Comparison of ENCODE assay signal across 12 cellular contexts in genomic region chr6:16436550-16436949, GRCh38.
DNase-seq lines count a peak whose midpoint lies in the region; ATAC-seq and TF ChIP-seq lines count a peak whose summit lies in the region.
"Had no signal": no experiment of that assay in that cellular context is flagged by ENCODE, and none has a peak within 500 bp of the region (broad histone marks: within the 10 kb centered on the region; RNA-seq: fewer than 3 reads in every experiment).

No MANE protein-coding gene starts in this region.

- H3K27ac ChIP-seq in CD4-positive, CD25-positive, alpha-beta regulatory T cell (ENCODE audit: insufficient read depth, low read length, poor library complexity, severe bottlenecking) = peak overlapping the region; percentile 82
- H3K27ac ChIP-seq in KOPT-K1 (ENCODE audit: low read depth, low read length, poor library complexity, severe bottlenecking) (peak overlapping the region; percentile 48), mesendoderm (ENCODE audit: low read depth, low read length) (no peak overlapping the region), suprapubic skin (no peak overlapping the region), mammary epithelial cell (ENCODE audit: insufficient read depth, low read depth, low read length) (no peak overlapping the region)
- H3K27ac ChIP-seq: gastrocnemius medialis had no signal

- no peaks in the 10 kb centered on the region for H3K27me3 ChIP-seq in CD4-positive, CD25-positive, alpha-beta regulatory T cell (ENCODE audit: control insufficient read depth, insufficient read depth, low read length)
- H3K27me3 ChIP-seq in mesendoderm (ENCODE audit: insufficient read depth, low read length, poor library complexity) = no peaks in the 10 kb centered on the region
- no peaks in the 10 kb centered on the region for H3K27me3 ChIP-seq in suprapubic skin
- H3K27me3 ChIP-seq in mammary epithelial cell (ENCODE audit: insufficient read depth, low read length) = no peaks in the 10 kb centered on the region
- H3K27me3 ChIP-seq: gastrocnemius medialis had no signal

- H3K4ac ChIP-seq in mesendoderm (ENCODE audit: low read depth, low read length) = no peak overlapping the region

- dilution Hi-C loops in mammary epithelial cell (cut with HindIII; ENCODE audit: low sequenced_read_pairs) = no loop called here

- H2AK5ac ChIP-seq in mesendoderm (ENCODE audit: low read length) = no peak overlapping the region

- peak; percentile 62 to 74 for ATAC-seq in CD4-positive, CD25-positive, alpha-beta regulatory T cell (ENCODE audit: low read depth in 2 of 2)
- ATAC-seq: gastrocnemius medialis had no signal

- peaks cover 52 to 91% (median 72%) of the 10 kb centered on the region in 4 donors for H3K4me1 Mint-ChIP-seq in CD4-positive, CD25-positive, alpha-beta regulatory T cell
- peaks cover 80% of the 10 kb centered on the region for H3K4me1 Mint-ChIP-seq in activated T-cell treated with anti-CD3 and anti-CD28 coated beads, Interleukin-2, amount 50 U/mL, for 24 hours (ENCODE audit: low read depth)

- H3K27ac Mint-ChIP-seq in CD4-positive, CD25-positive, alpha-beta regulatory T cell = peak overlapping the region; percentile 92 to 98 (median 94)
- peak overlapping the region; percentile 89 for H3K27ac Mint-ChIP-seq in activated T-cell treated with anti-CD3 and anti-CD28 coated beads, Interleukin-2, amount 50 U/mL, for 24 hours
- H3K27ac Mint-ChIP-seq: type B pancreatic cell had no signal

- H3K56ac ChIP-seq in mesendoderm (ENCODE audit: low read length) = no peak overlapping the region

- H3K23ac ChIP-seq in mesendoderm (ENCODE audit: low read length) = peak overlapping the region; percentile 20

- no peaks in the 10 kb centered on the region for H4K20me1 ChIP-seq in mammary epithelial cell (ENCODE audit: insufficient read depth, low read length)

- no peak overlapping the region for H3K4me2 ChIP-seq in mesendoderm (ENCODE audit: low read length)
- no peak overlapping the region for H3K4me2 ChIP-seq in mammary epithelial cell (ENCODE audit: insufficient read depth, low read depth, low read length)

- TF ChIP-seq EP300 in suprapubic skin (IDR thresholded peaks at IDR 0.05) = no peak

- H3K18ac ChIP-seq in mesendoderm (ENCODE audit: low read length) = no peak overlapping the region

- H3K79me2 ChIP-seq in mesendoderm (ENCODE audit: control insufficient read depth, insufficient read depth, low read length) (no peaks in the 10 kb centered on the region), mammary epithelial cell (ENCODE audit: insufficient read depth, low read length) (no peaks in the 10 kb centered on the region)

- no peak overlapping the region for H2BK5ac ChIP-seq in mesendoderm (ENCODE audit: low read length)

- H2AFZ ChIP-seq in mammary epithelial cell (ENCODE audit: low read depth, low read length) = no peak overlapping the region

- H3K9ac ChIP-seq in mesendoderm (ENCODE audit: low read length) (no peak overlapping the region), mammary epithelial cell (ENCODE audit: insufficient read depth, low read length) (no peak overlapping the region)

- no peak overlapping the region for H2BK120ac ChIP-seq in mesendoderm (ENCODE audit: low read depth, low read length)

- CTCF ChIA-PET in mammary epithelial cell (lab: Charles Lee; ENCODE audit: low non-redundant PET) = no interaction called here

- WGBS in mesendoderm (ENCODE audit: extremely low coverage, insufficient coverage, low lambda C conversion rate) = no CpG with 5 or more reads among the region's 2 CpGs
- 85% methylated on average over 2 of the region's 2 CpGs for WGBS in suprapubic skin
- WGBS in mammary epithelial cell (ENCODE audit: low coverage, missing lambda C conversion rate) = 93% methylated on average over 2 of the region's 2 CpGs

- peaks cover 0 to 3% (median 0%) of the 10 kb centered on the region in 7 donors for H3K9me3 Mint-ChIP-seq in CD4-positive, CD25-positive, alpha-beta regulatory T cell
- no peaks in the 10 kb centered on the region for H3K9me3 Mint-ChIP-seq in activated T-cell treated with anti-CD3 and anti-CD28 coated beads, Interleukin-2, amount 50 U/mL, for 24 hours
- H3K9me3 Mint-ChIP-seq: type B pancreatic cell had no signal

- BruUV-seq in mammary epithelial cell (replicated peaks; lab: Mats Ljungman, UMichigan) = no TSS peak

- H3K4me3 Mint-ChIP-seq in CD4-positive, CD25-positive, alpha-beta regulatory T cell = peak overlapping the region; percentile 84 to 89 (median 86)
- peak overlapping the region; percentile 75 for H3K4me3 Mint-ChIP-seq in activated T-cell treated with anti-CD3 and anti-CD28 coated beads, Interleukin-2, amount 50 U/mL, for 24 hours
- H3K4me3 Mint-ChIP-seq: type B pancreatic cell had no signal

- intact Hi-C loops in mammary epithelial cell (cut with micrococcal nuclease) = no loop called here

- no peaks in the 10 kb centered on the region for H3K27me3 Mint-ChIP-seq in CD4-positive, CD25-positive, alpha-beta regulatory T cell
- no peaks in the 10 kb centered on the region for H3K27me3 Mint-ChIP-seq in activated T-cell treated with anti-CD3 and anti-CD28 coated beads, Interleukin-2, amount 50 U/mL, for 24 hours
- H3K27me3 Mint-ChIP-seq: type B pancreatic cell had no signal

- DNase-seq in CD4-positive, CD25-positive, alpha-beta regulatory T cell = peak; percentile 22 to 77 (median 54)
- DNase-seq in activated T-cell treated with anti-CD3 and anti-CD28 coated beads, Interleukin-2, amount 50 U/mL, for 24 hours = no peak
- DNase-seq in mesendoderm (no peak), NCI-H1092 (lab: John Stamatoyannopoulos, UW) (no peak), suprapubic skin (ENCODE audit: low spot score in 2 of 2) (no peak), mammary epithelial cell (no peak), epidermal melanocyte (ENCODE audit: insufficient read length, low spot score) (no peak)
- DNase-seq: gastrocnemius medialis, NCI-H2081, NCI-H748 treated with DMSO at 0.1 percent for 48 hours had no signal

- no peaks in the 10 kb centered on the region for H3K9me3 ChIP-seq in CD4-positive, CD25-positive, alpha-beta regulatory T cell (ENCODE audit: control insufficient read depth in 2 of 2, low read length in 2 of 2)
- no peaks in the 10 kb centered on the region for H3K9me3 ChIP-seq in KOPT-K1 (ENCODE audit: insufficient read depth, low read length, poor library complexity, severe bottlenecking)
- no peaks in the 10 kb centered on the region for H3K9me3 ChIP-seq in suprapubic skin
- H3K9me3 ChIP-seq in mammary epithelial cell (replicated peaks; ENCODE audit: insufficient read depth, low read length) = no peaks in the 10 kb centered on the region
- H3K9me3 ChIP-seq: gastrocnemius medialis had no signal

- peak overlapping the region; percentile 90 for H3K4me3 ChIP-seq in CD4-positive, CD25-positive, alpha-beta regulatory T cell (ENCODE audit: low read depth, low read length)
- H3K4me3 ChIP-seq in mesendoderm (ENCODE audit: low read length) = no peak overlapping the region
- H3K4me3 ChIP-seq in suprapubic skin = no peak overlapping the region
- no peak overlapping the region for H3K4me3 ChIP-seq in mammary epithelial cell (replicated peaks in 1 of 3; ENCODE audit: insufficient read depth in 1 of 3, low read depth in 2 of 3, low read length in 3 of 3)
- H3K4me3 ChIP-seq: gastrocnemius medialis had no signal

- in situ Hi-C loops in mammary epithelial cell (cut with MboI; ENCODE audit: low sequenced_read_pairs in 2 of 2) = no loop called here

- no peaks in the 10 kb centered on the region for H3K79me1 ChIP-seq in mesendoderm (ENCODE audit: low read length)

- TF ChIP-seq CTCF in suprapubic skin (IDR thresholded peaks at IDR 0.05) (no peak), mammary epithelial cell (conservative IDR thresholded peaks at IDR 0.05 in 1 of 2, IDR thresholded peaks at IDR 0.05 in 1 of 2; ENCODE audit: extremely low read depth in 1 of 2, insufficient read depth in 1 of 2, low read depth in 1 of 2, low read length in 2 of 2) (no peak)

- no peak overlapping the region for H4K8ac ChIP-seq in mesendoderm (ENCODE audit: low read depth, low read length)

- no peak for TF ChIP-seq POLR2A in suprapubic skin (IDR thresholded peaks at IDR 0.05)

- H3K4me1 ChIP-seq in CD4-positive, CD25-positive, alpha-beta regulatory T cell (ENCODE audit: control insufficient read depth, insufficient read depth, low read length, poor library complexity, severe bottlenecking) = peaks cover 82% of the 10 kb centered on the region
- no peaks in the 10 kb centered on the region for H3K4me1 ChIP-seq in mesendoderm (ENCODE audit: control insufficient read depth, low read depth, low read length)
- H3K4me1 ChIP-seq in suprapubic skin = peaks cover 30% of the 10 kb centered on the region
- H3K4me1 ChIP-seq in mammary epithelial cell (ENCODE audit: insufficient read depth, low read length) = no peaks in the 10 kb centered on the region

- peaks cover 10% of the 10 kb centered on the region for H3K36me3 Mint-ChIP-seq in CD4-positive, CD25-positive, alpha-beta regulatory T cell
- peaks cover 28% of the 10 kb centered on the region for H3K36me3 Mint-ChIP-seq in activated T-cell treated with anti-CD3 and anti-CD28 coated beads, Interleukin-2, amount 50 U/mL, for 24 hours (ENCODE audit: low read depth)

- H2BK15ac ChIP-seq in mesendoderm (replicated peaks; ENCODE audit: low read depth) = no peak overlapping the region

- no peaks in the 10 kb centered on the region for H3K36me3 ChIP-seq in CD4-positive, CD25-positive, alpha-beta regulatory T cell (ENCODE audit: control insufficient read depth, insufficient read depth, low read length)
- H3K36me3 ChIP-seq in KOPT-K1 (ENCODE audit: insufficient read depth, low read length) (no peaks in the 10 kb centered on the region), mesendoderm (ENCODE audit: control insufficient read depth, insufficient read depth, low read length) (no peaks in the 10 kb centered on the region), suprapubic skin (no peaks in the 10 kb centered on the region), mammary epithelial cell (ENCODE audit: insufficient read depth, low read length) (no peaks in the 10 kb centered on the region)
- H3K36me3 ChIP-seq: gastrocnemius medialis had no signal

- no peak overlapping the region for H4K5ac ChIP-seq in mesendoderm (ENCODE audit: low read length)

Comparison
In these comparisons a context has a peak if more than half of its experiments do, and no peak if none do; other contexts are left out.
1. DNase-seq: peak in CD4-positive, CD25-positive, alpha-beta regulatory T cell (3 of 3); none in activated T-cell treated with anti-CD3 and anti-CD28 coated beads, Interleukin-2, amount 50 U/mL, for 24 hours (single experiment), mesendoderm (single experiment), NCI-H1092 (single experiment), suprapubic skin (0 of 2), mammary epithelial cell (single experiment) and epidermal melanocyte (single experiment).
2. H3K27ac ChIP-seq: peak in CD4-positive, CD25-positive, alpha-beta regulatory T cell (single experiment) and KOPT-K1 (single experiment); none in mesendoderm (single experiment), suprapubic skin (single experiment) and mammary epithelial cell (single experiment).